8 cellular contexts compared by ENCODE assay signal in genomic region chr6:26170951-26171841, GRCh38.
A peak's percentile ranks its signal among the peaks of the same experiment; 100 is the strongest.
DNase-seq lines count a peak whose midpoint lies in the region; ATAC-seq and TF ChIP-seq lines count a peak whose summit lies in the region.

No MANE protein-coding gene starts in this region.

- H3K4me1 ChIP-seq in mucosa of stomach (ENCODE audit: control insufficient read depth, insufficient read depth, low read length): peaks cover 7% of the 10 kb centered on the region

- no peak for DNase-seq in GM12864 (ENCODE audit: low read depth)
- no peak for DNase-seq in SIG-M5 (lab: John Stamatoyannopoulos, UW)
- DNase-seq in NCI-H774 (lab: John Stamatoyannopoulos, UW): no peak
- DNase-seq in NCI-H1048 (lab: John Stamatoyannopoulos, UW): no peak

- peaks cover 68% of the 10 kb centered on the region for H3K4me1 Mint-ChIP-seq in brain

- peak overlapping the region; percentile 88 for H3K4me3 ChIP-seq in GM12864 (ENCODE audit: low read depth, low read length)
- H3K4me3 ChIP-seq in mucosa of stomach (ENCODE audit: low read length): peak overlapping the region; percentile 56

- H3K9me3 Mint-ChIP-seq in brain: peaks cover 0 to 2% (median 0%) of the 10 kb centered on the region in 5 experiments

- TF ChIP-seq CTCF in GM12864 (IDR thresholded peaks at IDR 0.05; ENCODE audit: low read depth, low read length, missing control alignments) (no peak), brain (conservative IDR thresholded peaks at IDR 0.05) (no peak)

- H3K27me3 ChIP-seq in mucosa of stomach (ENCODE audit: control insufficient read depth, insufficient read depth, low read length): no peaks in the 10 kb centered on the region

- H3K27ac Mint-ChIP-seq in brain: peak overlapping the region; percentile 94 to 98 (median 97)

- peak; percentile 6 for ATAC-seq in HG03280 (IDR thresholded peaks at IDR 0.05; ENCODE audit: unreplicated experiment)
- ATAC-seq in HG02571 (IDR thresholded peaks at IDR 0.05; ENCODE audit: unreplicated experiment): no peak

- H3K9ac ChIP-seq in mucosa of stomach (ENCODE audit: low read length): peak overlapping the region; percentile 93

- peak overlapping the region; percentile 82 to 95 (median 90) for H3K4me3 Mint-ChIP-seq in brain

- peaks cover 42% of the 10 kb centered on the region for H3K36me3 Mint-ChIP-seq in brain

- H3K27me3 Mint-ChIP-seq in brain: no peaks in the 10 kb centered on the region

- no peaks in the 10 kb centered on the region for H3K9me3 ChIP-seq in mucosa of stomach (ENCODE audit: control insufficient read depth, low read length)

- no peaks in the 10 kb centered on the region for H3K36me3 ChIP-seq in mucosa of stomach (ENCODE audit: control insufficient read depth, insufficient read depth, low read length)
